2 cellular contexts compared by ENCODE assay signal in the genomic region with DNA sequence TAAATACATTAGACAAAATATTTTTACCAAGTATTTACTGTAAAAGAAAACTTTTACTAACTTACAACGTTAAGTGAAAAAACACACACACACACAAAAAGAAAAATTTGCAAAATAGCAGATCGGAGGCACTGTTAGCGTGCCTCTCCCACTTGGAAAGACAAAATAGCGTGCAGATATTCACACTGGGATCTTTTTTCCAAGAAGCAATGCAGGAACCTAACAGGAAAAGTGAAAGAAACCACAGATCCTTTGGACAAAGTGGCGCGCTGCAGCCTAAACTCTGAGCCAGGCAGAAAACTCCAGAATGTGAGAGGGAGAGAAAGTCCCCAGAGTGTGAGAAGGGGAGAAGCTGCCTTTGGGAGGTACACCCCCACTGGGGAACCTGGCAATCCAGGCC.
TF ChIP-seq lines count a peak whose summit lies in the region.

No MANE protein-coding gene starts in this region.

TF ChIP-seq in SK-N-SH, 30 proteins besides CTCF, POLR2A, EP300 and RAD21 (continued from another document):
- TF ChIP-seq FOXM1 (IDR thresholded peaks at IDR 0.05; ENCODE audit: low read depth), result no peak
- no peak for TF ChIP-seq CHD2 (IDR thresholded peaks at IDR 0.05; ENCODE audit: low read length, partially characterized antibody)
- no peak for TF ChIP-seq RFX5 (IDR thresholded peaks at IDR 0.05; ENCODE audit: low read length)
- TF ChIP-seq, protein P1, sequence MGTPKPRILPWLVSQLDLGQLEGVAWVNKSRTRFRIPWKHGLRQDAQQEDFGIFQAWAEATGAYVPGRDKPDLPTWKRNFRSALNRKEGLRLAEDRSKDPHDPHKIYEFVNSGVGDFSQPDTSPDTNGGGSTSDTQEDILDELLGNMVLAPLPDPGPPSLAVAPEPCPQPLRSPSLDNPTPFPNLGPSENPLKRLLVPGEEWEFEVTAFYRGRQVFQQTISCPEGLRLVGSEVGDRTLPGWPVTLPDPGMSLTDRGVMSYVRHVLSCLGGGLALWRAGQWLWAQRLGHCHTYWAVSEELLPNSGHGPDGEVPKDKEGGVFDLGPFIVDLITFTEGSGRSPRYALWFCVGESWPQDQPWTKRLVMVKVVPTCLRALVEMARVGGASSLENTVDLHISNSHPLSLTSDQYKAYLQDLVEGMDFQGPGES (IDR thresholded peaks at IDR 0.05; ENCODE audit: low read depth, low read length), result no peak
- TF ChIP-seq, protein P2, sequence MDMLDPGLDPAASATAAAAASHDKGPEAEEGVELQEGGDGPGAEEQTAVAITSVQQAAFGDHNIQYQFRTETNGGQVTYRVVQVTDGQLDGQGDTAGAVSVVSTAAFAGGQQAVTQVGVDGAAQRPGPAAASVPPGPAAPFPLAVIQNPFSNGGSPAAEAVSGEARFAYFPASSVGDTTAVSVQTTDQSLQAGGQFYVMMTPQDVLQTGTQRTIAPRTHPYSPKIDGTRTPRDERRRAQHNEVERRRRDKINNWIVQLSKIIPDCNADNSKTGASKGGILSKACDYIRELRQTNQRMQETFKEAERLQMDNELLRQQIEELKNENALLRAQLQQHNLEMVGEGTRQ (IDR thresholded peaks at IDR 0.05; ENCODE audit: borderline replicate concordance, low read depth, low read length), result no peak
- TF ChIP-seq, protein P3, sequence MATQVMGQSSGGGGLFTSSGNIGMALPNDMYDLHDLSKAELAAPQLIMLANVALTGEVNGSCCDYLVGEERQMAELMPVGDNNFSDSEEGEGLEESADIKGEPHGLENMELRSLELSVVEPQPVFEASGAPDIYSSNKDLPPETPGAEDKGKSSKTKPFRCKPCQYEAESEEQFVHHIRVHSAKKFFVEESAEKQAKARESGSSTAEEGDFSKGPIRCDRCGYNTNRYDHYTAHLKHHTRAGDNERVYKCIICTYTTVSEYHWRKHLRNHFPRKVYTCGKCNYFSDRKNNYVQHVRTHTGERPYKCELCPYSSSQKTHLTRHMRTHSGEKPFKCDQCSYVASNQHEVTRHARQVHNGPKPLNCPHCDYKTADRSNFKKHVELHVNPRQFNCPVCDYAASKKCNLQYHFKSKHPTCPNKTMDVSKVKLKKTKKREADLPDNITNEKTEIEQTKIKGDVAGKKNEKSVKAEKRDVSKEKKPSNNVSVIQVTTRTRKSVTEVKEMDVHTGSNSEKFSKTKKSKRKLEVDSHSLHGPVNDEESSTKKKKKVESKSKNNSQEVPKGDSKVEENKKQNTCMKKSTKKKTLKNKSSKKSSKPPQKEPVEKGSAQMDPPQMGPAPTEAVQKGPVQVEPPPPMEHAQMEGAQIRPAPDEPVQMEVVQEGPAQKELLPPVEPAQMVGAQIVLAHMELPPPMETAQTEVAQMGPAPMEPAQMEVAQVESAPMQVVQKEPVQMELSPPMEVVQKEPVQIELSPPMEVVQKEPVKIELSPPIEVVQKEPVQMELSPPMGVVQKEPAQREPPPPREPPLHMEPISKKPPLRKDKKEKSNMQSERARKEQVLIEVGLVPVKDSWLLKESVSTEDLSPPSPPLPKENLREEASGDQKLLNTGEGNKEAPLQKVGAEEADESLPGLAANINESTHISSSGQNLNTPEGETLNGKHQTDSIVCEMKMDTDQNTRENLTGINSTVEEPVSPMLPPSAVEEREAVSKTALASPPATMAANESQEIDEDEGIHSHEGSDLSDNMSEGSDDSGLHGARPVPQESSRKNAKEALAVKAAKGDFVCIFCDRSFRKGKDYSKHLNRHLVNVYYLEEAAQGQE (IDR thresholded peaks at IDR 0.05; ENCODE audit: low read depth, low read length), result no peak
- no peak for TF ChIP-seq GATA2 (CRISPR knock-in tag; IDR thresholded peaks at IDR 0.05)
- no peak for TF ChIP-seq SIN3A (IDR thresholded peaks at IDR 0.05; ENCODE audit: borderline replicate concordance, low read depth, low read length)
- no peak for TF ChIP-seq EZH2phosphoT487 (IDR thresholded peaks at IDR 0.05; ENCODE audit: borderline replicate concordance, low read depth)
- no peak for TF ChIP-seq MXI1 (IDR thresholded peaks at IDR 0.05; ENCODE audit: low read depth, low read length)

TF ChIP-seq in SK-N-SH treated with all-trans-retinoic acid at 6 μM for 48 hours, 23 proteins besides CTCF, POLR2A, EP300 and RAD21 (continued from another document):
- TF ChIP-seq, protein P4, sequence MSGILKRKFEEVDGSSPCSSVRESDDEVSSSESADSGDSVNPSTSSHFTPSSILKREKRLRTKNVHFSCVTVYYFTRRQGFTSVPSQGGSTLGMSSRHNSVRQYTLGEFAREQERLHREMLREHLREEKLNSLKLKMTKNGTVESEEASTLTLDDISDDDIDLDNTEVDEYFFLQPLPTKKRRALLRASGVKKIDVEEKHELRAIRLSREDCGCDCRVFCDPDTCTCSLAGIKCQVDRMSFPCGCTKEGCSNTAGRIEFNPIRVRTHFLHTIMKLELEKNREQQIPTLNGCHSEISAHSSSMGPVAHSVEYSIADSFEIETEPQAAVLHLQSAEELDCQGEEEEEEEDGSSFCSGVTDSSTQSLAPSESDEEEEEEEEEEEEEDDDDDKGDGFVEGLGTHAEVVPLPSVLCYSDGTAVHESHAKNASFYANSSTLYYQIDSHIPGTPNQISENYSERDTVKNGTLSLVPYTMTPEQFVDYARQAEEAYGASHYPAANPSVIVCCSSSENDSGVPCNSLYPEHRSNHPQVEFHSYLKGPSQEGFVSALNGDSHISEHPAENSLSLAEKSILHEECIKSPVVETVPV (CRISPR knock-in tag; IDR thresholded peaks at IDR 0.05), result no peak
- TF ChIP-seq, protein P5, sequence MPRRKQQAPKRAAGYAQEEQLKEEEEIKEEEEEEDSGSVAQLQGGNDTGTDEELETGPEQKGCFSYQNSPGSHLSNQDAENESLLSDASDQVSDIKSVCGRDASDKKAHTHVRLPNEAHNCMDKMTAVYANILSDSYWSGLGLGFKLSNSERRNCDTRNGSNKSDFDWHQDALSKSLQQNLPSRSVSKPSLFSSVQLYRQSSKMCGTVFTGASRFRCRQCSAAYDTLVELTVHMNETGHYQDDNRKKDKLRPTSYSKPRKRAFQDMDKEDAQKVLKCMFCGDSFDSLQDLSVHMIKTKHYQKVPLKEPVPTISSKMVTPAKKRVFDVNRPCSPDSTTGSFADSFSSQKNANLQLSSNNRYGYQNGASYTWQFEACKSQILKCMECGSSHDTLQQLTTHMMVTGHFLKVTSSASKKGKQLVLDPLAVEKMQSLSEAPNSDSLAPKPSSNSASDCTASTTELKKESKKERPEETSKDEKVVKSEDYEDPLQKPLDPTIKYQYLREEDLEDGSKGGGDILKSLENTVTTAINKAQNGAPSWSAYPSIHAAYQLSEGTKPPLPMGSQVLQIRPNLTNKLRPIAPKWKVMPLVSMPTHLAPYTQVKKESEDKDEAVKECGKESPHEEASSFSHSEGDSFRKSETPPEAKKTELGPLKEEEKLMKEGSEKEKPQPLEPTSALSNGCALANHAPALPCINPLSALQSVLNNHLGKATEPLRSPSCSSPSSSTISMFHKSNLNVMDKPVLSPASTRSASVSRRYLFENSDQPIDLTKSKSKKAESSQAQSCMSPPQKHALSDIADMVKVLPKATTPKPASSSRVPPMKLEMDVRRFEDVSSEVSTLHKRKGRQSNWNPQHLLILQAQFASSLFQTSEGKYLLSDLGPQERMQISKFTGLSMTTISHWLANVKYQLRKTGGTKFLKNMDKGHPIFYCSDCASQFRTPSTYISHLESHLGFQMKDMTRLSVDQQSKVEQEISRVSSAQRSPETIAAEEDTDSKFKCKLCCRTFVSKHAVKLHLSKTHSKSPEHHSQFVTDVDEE (CRISPR knock-in tag; IDR thresholded peaks at IDR 0.05), result no peak
- TF ChIP-seq ZNF70 (CRISPR knock-in tag; IDR thresholded peaks at IDR 0.05) (no peak), OSR1 (CRISPR knock-in tag; IDR thresholded peaks at IDR 0.05) (no peak), TCF4 (CRISPR knock-in tag; IDR thresholded peaks at IDR 0.05; ENCODE audit: borderline replicate concordance) (no peak), ZC3H10 (CRISPR knock-in tag; IDR thresholded peaks at IDR 0.05) (no peak), ARNTL (CRISPR knock-in tag; IDR thresholded peaks at IDR 0.05; ENCODE audit: borderline replicate concordance, low read depth) (no peak)
- TF ChIP-seq, protein P6, sequence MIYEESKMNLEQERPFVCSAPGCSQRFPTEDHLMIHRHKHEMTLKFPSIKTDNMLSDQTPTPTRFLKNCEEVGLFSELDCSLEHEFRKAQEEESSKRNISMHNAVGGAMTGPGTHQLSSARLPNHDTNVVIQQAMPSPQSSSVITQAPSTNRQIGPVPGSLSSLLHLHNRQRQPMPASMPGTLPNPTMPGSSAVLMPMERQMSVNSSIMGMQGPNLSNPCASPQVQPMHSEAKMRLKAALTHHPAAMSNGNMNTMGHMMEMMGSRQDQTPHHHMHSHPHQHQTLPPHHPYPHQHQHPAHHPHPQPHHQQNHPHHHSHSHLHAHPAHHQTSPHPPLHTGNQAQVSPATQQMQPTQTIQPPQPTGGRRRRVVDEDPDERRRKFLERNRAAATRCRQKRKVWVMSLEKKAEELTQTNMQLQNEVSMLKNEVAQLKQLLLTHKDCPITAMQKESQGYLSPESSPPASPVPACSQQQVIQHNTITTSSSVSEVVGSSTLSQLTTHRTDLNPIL (CRISPR knock-in tag; IDR thresholded peaks at IDR 0.05; ENCODE audit: low read depth), result no peak
TF ChIP-seq in SK-N-SH treated with all-trans-retinoic acid at 6 μM for 48 hours: peak in this region for 0.
